In the genomic region with DNA sequence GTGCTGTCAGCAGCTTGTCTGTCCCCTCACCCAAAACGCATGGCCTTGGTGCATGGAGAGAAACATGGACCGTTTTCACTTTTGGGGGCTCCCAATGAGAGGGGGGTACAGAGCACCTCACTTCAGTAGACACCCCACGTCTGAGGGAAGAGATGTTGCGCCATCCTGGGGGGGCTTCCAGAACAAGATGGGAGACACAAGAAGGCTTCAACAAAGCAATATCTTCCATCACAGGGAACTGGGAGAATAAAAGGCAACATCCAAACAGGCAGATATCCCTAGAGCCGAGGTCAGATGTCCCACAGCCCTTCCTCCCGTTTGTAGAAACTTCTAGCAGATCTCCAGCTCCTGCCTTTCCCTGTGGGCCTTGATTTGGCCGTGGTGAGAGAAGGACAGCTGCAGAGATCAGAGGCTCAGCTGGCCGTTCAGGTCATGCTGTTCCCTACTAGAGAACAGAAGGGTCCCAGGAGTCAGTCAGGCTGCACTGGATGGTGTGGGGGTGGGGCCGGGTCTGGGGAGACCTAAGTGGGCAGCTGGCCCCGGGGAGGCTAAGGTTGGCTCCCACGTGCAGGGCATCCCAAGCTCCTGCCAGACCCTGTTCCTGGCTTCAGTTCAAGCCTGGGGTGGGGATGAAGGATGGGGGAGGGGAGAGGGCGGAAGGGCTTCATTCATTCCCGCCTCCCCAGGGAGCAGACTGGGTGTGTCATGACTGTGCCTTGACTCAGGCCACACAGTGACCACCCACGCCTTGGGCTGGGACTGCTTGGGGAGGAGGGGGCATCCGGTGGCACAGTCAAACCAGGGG, we compare ENCODE assay signal across 14 cellular contexts. TPM values are rescaled to one million over a fixed set of nuclear protein-coding genes. Genes with fewer than 3 reads are reported as not detected.
DNase-seq lines count a peak whose midpoint lies in the region; ATAC-seq and TF ChIP-seq lines count a peak whose summit lies in the region.
"Had no signal": no experiment of that assay in that cellular context is flagged by ENCODE, and none has a peak within 500 bp of the region (broad histone marks: within the 10 kb centered on the region; RNA-seq: fewer than 3 reads in every experiment).

No MANE protein-coding gene starts in this region.

- no peak for TF ChIP-seq EP300 in transverse colon (IDR thresholded peaks at IDR 0.05; ENCODE audit: low read depth)

- peak overlapping the region; percentile 71 for H3K27ac Mint-ChIP-seq in osteocyte (ENCODE audit: unreplicated experiment)
- no peak overlapping the region for H3K27ac Mint-ChIP-seq in activated CD4-positive, alpha-beta memory T cell treated with anti-CD3 and anti-CD28 coated beads, Interleukin-2, amount 10 ng/mL, durations not matched to agents 7 days and 5 days
- H3K27ac Mint-ChIP-seq: naive thymus-derived CD4-positive, alpha-beta T cell had no signal

- H3K4me1 ChIP-seq in Panc1 (ENCODE audit: control insufficient read depth, insufficient read depth, low read length): peaks cover 18% of the 10 kb centered on the region
- H3K4me1 ChIP-seq in transverse colon: peaks cover 0 to 31% (median 26%) of the 10 kb centered on the region in 4 donors

- peaks cover 36% of the 10 kb centered on the region for H3K4me1 Mint-ChIP-seq in osteocyte (ENCODE audit: unreplicated experiment)
- peaks cover 6% of the 10 kb centered on the region for H3K4me1 Mint-ChIP-seq in activated CD4-positive, alpha-beta memory T cell treated with anti-CD3 and anti-CD28 coated beads, Interleukin-2, amount 10 ng/mL, durations not matched to agents 7 days and 5 days

- H3K36me3 Mint-ChIP-seq in osteocyte (ENCODE audit: unreplicated experiment): peaks cover 8% of the 10 kb centered on the region
- peaks cover 2% of the 10 kb centered on the region for H3K36me3 Mint-ChIP-seq in activated CD4-positive, alpha-beta memory T cell treated with anti-CD3 and anti-CD28 coated beads, Interleukin-2, amount 10 ng/mL, durations not matched to agents 7 days and 5 days (ENCODE audit: low read depth)
- H3K36me3 Mint-ChIP-seq: naive thymus-derived CD4-positive, alpha-beta T cell had no signal

- TF ChIP-seq CTCF in Panc1 (IDR thresholded peaks at IDR 0.05) (no peak), fibroblast of pulmonary artery (IDR thresholded peaks at IDR 0.05; ENCODE audit: low read length, missing control alignments) (no peak), osteocyte (IDR thresholded peaks at IDR 0.05) (no peak), transverse colon (IDR thresholded peaks at IDR 0.05) (no peak)

- no TSS peak for BruUV-seq in Panc1 (replicated peaks; lab: Mats Ljungman, UMichigan)

- in situ Hi-C loops in Panc1 (cut with HindIII; ENCODE audit: low pct_unique_long_range_greater_than_20kb, low sequenced_read_pairs) (no loop called here), transverse colon (cut with MboI; ENCODE audit: low pct_ligation_motif_present in 1 of 4, low pct_unique_long_range_greater_than_20kb in 1 of 4, low sequenced_read_pairs in 3 of 4) (no loop called here)

- DNase-seq in DMS 273 (lab: John Stamatoyannopoulos, UW; ENCODE audit: unreplicated experiment) (peak; percentile 86), Panc1 (ENCODE audit: low read depth, low spot score) (no peak), fibroblast of pulmonary artery (ENCODE audit: low read depth) (peak; percentile 13), osteocyte (ENCODE audit: extremely low spot score, unreplicated experiment) (no peak), SW480 (ENCODE audit: low spot score) (no peak), transverse colon (no peak), iPS-NIHi7 (ENCODE audit: extremely low spot score) (no peak)
- no peak for DNase-seq in activated CD4-positive, alpha-beta memory T cell treated with anti-CD3 and anti-CD28 coated beads, Interleukin-2, amount 10 ng/mL, durations not matched to agents 7 days and 5 days
- DNase-seq: activated CD4-positive, CD25-positive, alpha-beta regulatory T cell; naive thymus-derived CD4-positive, alpha-beta T cell; SIG-M5; stimulated activated CD4-positive, alpha-beta T cell treated with anti-CD3 and anti-CD28 coated beads, Interleukin-12 subunit alpha, Interleukin-12 subunit beta, amount 100 ng/mL, for 4 hours had no signal

- CTCF ChIA-PET in Panc1 (lab: Charles Lee): interaction anchor here (0.6 kb wide), 2 partner anchors 10 to 24 kb away, joined by 3 to 4 read pairs; no protein-coding TSS in a partner anchor
- CTCF ChIA-PET in activated CD4-positive, alpha-beta memory T cell treated with anti-CD3 and anti-CD28 coated beads, Interleukin-2, amount 10 ng/mL, durations not matched to agents 7 days and 5 days (lab: Charles Lee): no interaction called here

- H3K4me3 ChIP-seq in Panc1 (ENCODE audit: low read depth in 2 of 2, low read length in 2 of 2): no peak overlapping the region
- H3K4me3 ChIP-seq in fibroblast of pulmonary artery (replicated peaks; ENCODE audit: low read depth, low read length): no peak overlapping the region
- H3K4me3 ChIP-seq in transverse colon: no peak overlapping the region

- ATAC-seq in Panc1: no peak
- ATAC-seq: naive thymus-derived CD4-positive, alpha-beta T cell had no signal

- H3K9me3 ChIP-seq in Panc1 (ENCODE audit: control insufficient read depth, insufficient read depth, low read depth, low read length): no peaks in the 10 kb centered on the region
- no peaks in the 10 kb centered on the region for H3K9me3 ChIP-seq in transverse colon

- intact Hi-C loops in Panc1 (cut with micrococcal nuclease; ENCODE audit: unreplicated experiment): no loop called here
- intact Hi-C loops in transverse colon (cut with DNase I; ENCODE audit: low total_unique reads): no loop called here

- no peaks in the 10 kb centered on the region for H3K9me3 Mint-ChIP-seq in osteocyte (ENCODE audit: unreplicated experiment)
- H3K9me3 Mint-ChIP-seq in activated CD4-positive, alpha-beta memory T cell treated with anti-CD3 and anti-CD28 coated beads, Interleukin-2, amount 10 ng/mL, durations not matched to agents 7 days and 5 days: no peaks in the 10 kb centered on the region
- H3K9me3 Mint-ChIP-seq: naive thymus-derived CD4-positive, alpha-beta T cell had no signal

- WGBS in transverse colon (ENCODE audit: low coverage in 1 of 2), 2 donors: 72 to 100% methylated on average over 1 to 15 of the region's 15 CpGs

- no peak for TF ChIP-seq POLR2A in transverse colon (IDR thresholded peaks at IDR 0.05)

- no peak overlapping the region for H3K4me3 Mint-ChIP-seq in osteocyte (ENCODE audit: unreplicated experiment)
- no peak overlapping the region for H3K4me3 Mint-ChIP-seq in activated CD4-positive, alpha-beta memory T cell treated with anti-CD3 and anti-CD28 coated beads, Interleukin-2, amount 10 ng/mL, durations not matched to agents 7 days and 5 days
- H3K4me3 Mint-ChIP-seq: naive thymus-derived CD4-positive, alpha-beta T cell had no signal

- H3K36me3 ChIP-seq in Panc1 (ENCODE audit: control insufficient read depth, insufficient read depth, low read length) (no peaks in the 10 kb centered on the region; the same call in 1 of the 2 replicates), transverse colon (no peaks in the 10 kb centered on the region)

- 0 out of 2 replicates have a peak overlapping the region, but pooled peaks have one; percentile 23 for H3K27ac ChIP-seq in Panc1 (ENCODE audit: low read length)
- peak overlapping the region in 1 of 4 donors; percentile 28 for H3K27ac ChIP-seq in transverse colon
- H3K27ac ChIP-seq: epithelial cell of prostate, HL-60 had no signal

- no peaks in the 10 kb centered on the region for H3K27me3 Mint-ChIP-seq in osteocyte (ENCODE audit: unreplicated experiment)
- H3K27me3 Mint-ChIP-seq in activated CD4-positive, alpha-beta memory T cell treated with anti-CD3 and anti-CD28 coated beads, Interleukin-2, amount 10 ng/mL, durations not matched to agents 7 days and 5 days: no peaks in the 10 kb centered on the region
- H3K27me3 Mint-ChIP-seq: naive thymus-derived CD4-positive, alpha-beta T cell had no signal

- H3K27me3 ChIP-seq in Panc1 (ENCODE audit: control insufficient read depth, insufficient read depth, low read length): no peaks in the 10 kb centered on the region
- no peaks in the 10 kb centered on the region for H3K27me3 ChIP-seq in transverse colon

- POLR2A ChIA-PET in Panc1 (lab: Charles Lee): no interaction called here
- POLR2A ChIA-PET in activated CD4-positive, alpha-beta memory T cell treated with anti-CD3 and anti-CD28 coated beads, Interleukin-2, amount 10 ng/mL, durations not matched to agents 7 days and 5 days (lab: Charles Lee): interaction anchor here (0.8 to 7.9 kb wide), 2 partner anchors 12 to 30 kb away, joined by 3 to 121 read pairs; a partner anchor contains a TSS

RNA-seq across cellular contexts. Expression of a gene that starts 4.4 kb away (rescaled TPM):
- 156 TPM for total RNA-seq in Panc1 (2021; ENCODE audit: unreplicated experiment)
- 305 TPM for polyA plus RNA-seq in Panc1 (2012; ENCODE audit: insufficient read length)
- 204 and 217 TPM in 2 replicates for total RNA-seq in osteocyte
- total RNA-seq in activated CD4-positive, alpha-beta memory T cell treated with anti-CD3 and anti-CD28 coated beads, Interleukin-2, amount 10 ng/mL, durations not matched to agents 7 days and 5 days: 10 to 100 TPM; 15.7 to 16.5 TPM
- 10 to 100 TPM; 28.8 to 56.3 (median 41.2) TPM for total RNA-seq in transverse colon

RNA-seq across cellular contexts. Expression of a gene that starts 12.7 kb away (rescaled TPM):
- 72.4 TPM for total RNA-seq in Panc1 (2021; ENCODE audit: unreplicated experiment)
- polyA plus RNA-seq in Panc1 (2012; ENCODE audit: insufficient read length): 111 TPM
- 45.1 and 46.9 TPM in 2 replicates for total RNA-seq in osteocyte
- total RNA-seq in activated CD4-positive, alpha-beta memory T cell treated with anti-CD3 and anti-CD28 coated beads, Interleukin-2, amount 10 ng/mL, durations not matched to agents 7 days and 5 days: 10 to 100 TPM; 41.5 to 41.9 TPM
- 100 to 1,000 TPM; 140 to 265 (median 201) TPM for total RNA-seq in transverse colon

RNA-seq across cellular contexts. Expression of a gene that starts 41.3 kb away (rescaled TPM):
- 104 TPM for total RNA-seq in Panc1 (2021; ENCODE audit: unreplicated experiment)
- 74.4 TPM for polyA plus RNA-seq in Panc1 (2012; ENCODE audit: insufficient read length)
- total RNA-seq in osteocyte: 64.6 and 69.2 TPM in 2 replicates
- total RNA-seq in activated CD4-positive, alpha-beta memory T cell treated with anti-CD3 and anti-CD28 coated beads, Interleukin-2, amount 10 ng/mL, durations not matched to agents 7 days and 5 days: 10 to 100 TPM; 51.4 to 52.1 TPM
- total RNA-seq in transverse colon: 10 to 100 TPM; 72.1 to 92.8 (median 75.6) TPM

Comparison
In these comparisons a context has a peak if more than half of its experiments do, and no peak if none do; other contexts are left out.
1. DNase-seq: peak in DMS 273 (single experiment) and fibroblast of pulmonary artery (single experiment); none in Panc1 (single experiment), osteocyte (single experiment), activated CD4-positive, alpha-beta memory T cell treated with anti-CD3 and anti-CD28 coated beads, Interleukin-2, amount 10 ng/mL, durations not matched to agents 7 days and 5 days (single experiment), SW480 (single experiment), transverse colon (single experiment) and iPS-NIHi7 (single experiment).